1 cellular context compared by ENCODE assay signal in the genomic region with DNA sequence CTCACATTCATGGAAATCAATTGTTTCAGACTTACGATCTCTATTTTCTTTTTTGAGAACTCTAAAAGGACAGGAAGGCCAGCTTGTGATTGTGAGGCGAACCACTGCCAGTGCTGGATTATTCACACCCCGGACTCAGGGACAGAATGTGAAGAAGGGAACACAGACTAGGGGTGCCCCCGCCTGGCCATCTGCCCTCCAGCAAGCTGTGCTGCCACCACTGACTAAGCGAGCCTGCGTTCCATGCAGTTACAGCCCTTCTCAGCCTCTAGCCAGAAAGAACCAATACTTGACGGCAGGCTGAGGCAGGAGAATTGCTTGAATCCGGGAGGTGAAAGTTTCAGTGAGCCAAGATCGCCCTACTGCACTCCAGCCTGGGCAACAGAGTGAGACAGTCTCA.
TF ChIP-seq lines count a peak whose summit lies in the region.

No MANE protein-coding gene starts in this region.

TF ChIP-seq in GM12878, 131 proteins besides CTCF, POLR2A, EP300 and RAD21:
- no peak for TF ChIP-seq CHD1 (IDR thresholded peaks at IDR 0.05; ENCODE audit: low read depth, low read length)
- TF ChIP-seq BACH1 (IDR thresholded peaks at IDR 0.05; ENCODE audit: borderline replicate concordance): no peak
- TF ChIP-seq BCL11A (IDR thresholded peaks at IDR 0.05; ENCODE audit: low read depth, low read length): no peak
- no peak for TF ChIP-seq ZNF24 (IDR thresholded peaks at IDR 0.05)
- no peak for TF ChIP-seq PBX3 (IDR thresholded peaks at IDR 0.05; ENCODE audit: insufficient replicate concordance, low read depth, low read length)
- no peak for TF ChIP-seq KAT2A (conservative IDR thresholded peaks at IDR 0.05; ENCODE audit: control insufficient read depth, low read depth, low read length)
- no peak for TF ChIP-seq SP1 (IDR thresholded peaks at IDR 0.05; ENCODE audit: low read depth, low read length)
- TF ChIP-seq ATF2 (IDR thresholded peaks at IDR 0.05; ENCODE audit: low read length): no peak
- no peak for TF ChIP-seq POLR2AphosphoS5 (IDR thresholded peaks at IDR 0.05; ENCODE audit: low read length)
- TF ChIP-seq MYC (IDR thresholded peaks at IDR 0.05; ENCODE audit: insufficient read depth, insufficient read length, insufficient replicate concordance, low read length, severe bottlenecking): no peak
- TF ChIP-seq SREBF1 (IDR thresholded peaks at IDR 0.05; ENCODE audit: low read length): no peak
- TF ChIP-seq FOXK2 (IDR thresholded peaks at IDR 0.05): no peak
- TF ChIP-seq, protein P1, sequence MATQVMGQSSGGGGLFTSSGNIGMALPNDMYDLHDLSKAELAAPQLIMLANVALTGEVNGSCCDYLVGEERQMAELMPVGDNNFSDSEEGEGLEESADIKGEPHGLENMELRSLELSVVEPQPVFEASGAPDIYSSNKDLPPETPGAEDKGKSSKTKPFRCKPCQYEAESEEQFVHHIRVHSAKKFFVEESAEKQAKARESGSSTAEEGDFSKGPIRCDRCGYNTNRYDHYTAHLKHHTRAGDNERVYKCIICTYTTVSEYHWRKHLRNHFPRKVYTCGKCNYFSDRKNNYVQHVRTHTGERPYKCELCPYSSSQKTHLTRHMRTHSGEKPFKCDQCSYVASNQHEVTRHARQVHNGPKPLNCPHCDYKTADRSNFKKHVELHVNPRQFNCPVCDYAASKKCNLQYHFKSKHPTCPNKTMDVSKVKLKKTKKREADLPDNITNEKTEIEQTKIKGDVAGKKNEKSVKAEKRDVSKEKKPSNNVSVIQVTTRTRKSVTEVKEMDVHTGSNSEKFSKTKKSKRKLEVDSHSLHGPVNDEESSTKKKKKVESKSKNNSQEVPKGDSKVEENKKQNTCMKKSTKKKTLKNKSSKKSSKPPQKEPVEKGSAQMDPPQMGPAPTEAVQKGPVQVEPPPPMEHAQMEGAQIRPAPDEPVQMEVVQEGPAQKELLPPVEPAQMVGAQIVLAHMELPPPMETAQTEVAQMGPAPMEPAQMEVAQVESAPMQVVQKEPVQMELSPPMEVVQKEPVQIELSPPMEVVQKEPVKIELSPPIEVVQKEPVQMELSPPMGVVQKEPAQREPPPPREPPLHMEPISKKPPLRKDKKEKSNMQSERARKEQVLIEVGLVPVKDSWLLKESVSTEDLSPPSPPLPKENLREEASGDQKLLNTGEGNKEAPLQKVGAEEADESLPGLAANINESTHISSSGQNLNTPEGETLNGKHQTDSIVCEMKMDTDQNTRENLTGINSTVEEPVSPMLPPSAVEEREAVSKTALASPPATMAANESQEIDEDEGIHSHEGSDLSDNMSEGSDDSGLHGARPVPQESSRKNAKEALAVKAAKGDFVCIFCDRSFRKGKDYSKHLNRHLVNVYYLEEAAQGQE (IDR thresholded peaks at IDR 0.05; ENCODE audit: low read depth, low read length): no peak
- no peak for TF ChIP-seq MLLT1 (IDR thresholded peaks at IDR 0.05)
